In the genomic region with DNA sequence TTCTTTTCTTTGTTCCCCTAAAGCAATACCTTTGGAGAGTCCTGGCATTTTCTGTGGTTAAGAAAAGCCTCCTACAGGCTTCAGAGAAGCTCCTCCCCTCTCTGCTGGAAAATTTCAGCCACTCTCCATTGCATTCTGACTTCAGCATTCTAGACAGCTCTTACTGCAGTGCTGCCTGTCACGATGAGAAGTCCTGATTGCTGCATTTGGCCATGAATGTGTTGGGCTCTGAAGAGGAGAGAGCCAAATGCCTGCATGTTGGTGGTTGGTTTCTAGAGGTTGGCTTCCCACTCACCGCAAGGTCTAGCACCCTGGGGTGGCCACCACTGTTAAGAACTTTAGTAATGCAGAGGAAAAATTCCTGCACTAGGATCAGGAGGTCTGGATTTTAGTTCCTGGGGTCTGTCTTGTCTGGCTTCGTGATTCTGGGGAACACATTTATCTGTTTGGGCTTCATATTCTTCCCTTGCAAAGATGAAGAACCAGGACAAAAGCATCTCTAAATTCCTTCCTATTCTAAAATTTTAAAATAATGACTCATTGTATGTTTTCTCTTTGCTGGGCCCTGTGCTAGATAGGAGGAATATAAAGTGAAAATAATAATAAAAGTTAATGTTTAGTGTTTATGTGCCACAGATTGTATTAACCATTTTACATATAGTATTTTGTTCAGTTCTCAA, we compare ENCODE assay signal across 13 cellular contexts. TPM values are rescaled to one million over a fixed set of nuclear protein-coding genes. Genes with fewer than 3 reads are reported as not detected.
A peak's percentile ranks its signal among the peaks of the same experiment; 100 is the strongest.
DNase-seq lines count a peak whose midpoint lies in the region; ATAC-seq, FAIRE-seq and TF ChIP-seq lines count a peak whose summit lies in the region.
"Had no signal": no experiment of that assay in that cellular context is flagged by ENCODE, and none has a peak within 500 bp of the region (broad histone marks: within the 10 kb centered on the region; RNA-seq: fewer than 3 reads in every experiment).

No MANE protein-coding gene starts in this region.

- 61% methylated on average over 3 of the region's 3 CpGs for WGBS in right cardiac atrium
- WGBS in trophoblast cell (ENCODE audit: extremely low coverage, insufficient coverage, insufficient read length), result no CpG with 5 or more reads among the region's 3 CpGs
- WGBS in transverse colon (ENCODE audit: low coverage in 1 of 2), 2 donors, result 78 to 81% methylated on average over 1 to 3 of the region's 3 CpGs

- H3K79me1 ChIP-seq in trophoblast cell (ENCODE audit: low read length), result peaks cover 3% of the 10 kb centered on the region

- in situ Hi-C loops in transverse colon (cut with MboI; ENCODE audit: low pct_ligation_motif_present in 1 of 4, low pct_unique_long_range_greater_than_20kb in 1 of 4, low sequenced_read_pairs in 3 of 4), result no loop called here

- H4K8ac ChIP-seq in trophoblast cell (ENCODE audit: low read depth, low read length), result peak overlapping the region; percentile 13

- H4K91ac ChIP-seq in trophoblast cell (ENCODE audit: low read depth, low read length), result no peak overlapping the region

- DNase-seq in H54 (ENCODE audit: insufficient read length, low spot score) (peak; percentile 8), right cardiac atrium (no peak), trophoblast cell (peak in 1 of 2 donors; percentile 9), transverse colon (no peak)
- DNase-seq in activated CD4-positive, CD25-positive, alpha-beta regulatory T cell treated with anti-CD3 and anti-CD28 coated beads, Interleukin-2, amount 50 U/mL, for 72 hours, result no peak
- DNase-seq: activated CD4-positive, CD25-positive, alpha-beta regulatory T cell; CD8-positive, alpha-beta memory T cell; mucosa of descending colon had no signal

- no peak overlapping the region for H2AFZ ChIP-seq in trophoblast cell (ENCODE audit: insufficient read depth, low read length, poor library complexity)

- no peak for TF ChIP-seq EP300 in transverse colon (IDR thresholded peaks at IDR 0.05; ENCODE audit: low read depth)

- H2BK5ac ChIP-seq in trophoblast cell (ENCODE audit: low read depth, low read length, poor library complexity), result peak overlapping the region; percentile 75

- H3K27ac ChIP-seq in angular gyrus (ENCODE audit: low read depth, low read length), result peak overlapping the region; percentile 42
- peak overlapping the region; percentile 52 for H3K27ac ChIP-seq in right cardiac atrium (ENCODE audit: low read length)
- peak overlapping the region; percentile 68 for H3K27ac ChIP-seq in trophoblast cell (ENCODE audit: low read depth, low read length)
- no peak overlapping the region for H3K27ac ChIP-seq in transverse colon

- H2BK12ac ChIP-seq in trophoblast cell (ENCODE audit: low read length), result no peak overlapping the region

- no peak for FAIRE-seq in H54 (lab: Jason Lieb, UNC)
- FAIRE-seq: colon, frontal cortex had no signal

- no peak overlapping the region for H4K12ac ChIP-seq in trophoblast cell (ENCODE audit: low read depth, low read length)

- H3K9me3 ChIP-seq in right cardiac atrium (ENCODE audit: control insufficient read depth, low read length), result no peaks in the 10 kb centered on the region
- H3K9me3 ChIP-seq in trophoblast cell (ENCODE audit: insufficient read depth, low read depth, low read length), result no peaks in the 10 kb centered on the region
- no peaks in the 10 kb centered on the region for H3K9me3 ChIP-seq in transverse colon
- H3K9me3 ChIP-seq: mucosa of descending colon had no signal

- H3K14ac ChIP-seq in trophoblast cell (ENCODE audit: low read length), result peak overlapping the region; percentile 29

- H3K4me3 ChIP-seq in right cardiac atrium (ENCODE audit: low read length), result no peak overlapping the region
- H3K4me3 ChIP-seq in trophoblast cell (ENCODE audit: low read depth, low read length), result no peak overlapping the region
- H3K4me3 ChIP-seq in transverse colon, result no peak overlapping the region
- H3K4me3 ChIP-seq: mucosa of descending colon had no signal

- intact Hi-C loops in right cardiac atrium (cut with DNase I), result no loop called here
- intact Hi-C loops in transverse colon (cut with DNase I; ENCODE audit: low total_unique reads), result no loop called here

- TF ChIP-seq CTCF in transverse colon (IDR thresholded peaks at IDR 0.05), result no peak

- H3K4ac ChIP-seq in trophoblast cell (ENCODE audit: low read depth, low read length), result no peak overlapping the region

- ATAC-seq in right cardiac atrium (peak in 1 of 2 donors; percentile 26), HG03439 (IDR thresholded peaks at IDR 0.05; ENCODE audit: unreplicated experiment) (no peak), HG03039 (IDR thresholded peaks at IDR 0.05; ENCODE audit: unreplicated experiment) (no peak)
- ATAC-seq: mucosa of descending colon had no signal

- H3K9ac ChIP-seq in trophoblast cell (ENCODE audit: low read length), result no peak overlapping the region

- no peak overlapping the region for H3K23ac ChIP-seq in trophoblast cell (ENCODE audit: low read length)

- H3K27me3 ChIP-seq in right cardiac atrium (ENCODE audit: control insufficient read depth, insufficient read depth), result no peaks in the 10 kb centered on the region
- H3K27me3 ChIP-seq in trophoblast cell (ENCODE audit: insufficient read depth, low read length), result no peaks in the 10 kb centered on the region
- no peaks in the 10 kb centered on the region for H3K27me3 ChIP-seq in transverse colon

- peak overlapping the region; percentile 55 for H2BK120ac ChIP-seq in trophoblast cell (ENCODE audit: insufficient read depth, low read length, poor library complexity)

- peak overlapping the region; percentile 14 for H3K4me2 ChIP-seq in trophoblast cell (ENCODE audit: low read length)

- TF ChIP-seq POLR2A in H54 (IDR thresholded peaks at IDR 0.05; ENCODE audit: low read depth, low read length) (no peak), transverse colon (IDR thresholded peaks at IDR 0.05) (no peak)

- no peak overlapping the region for H3K18ac ChIP-seq in trophoblast cell (ENCODE audit: low read length)

- no peak overlapping the region for H2AK5ac ChIP-seq in trophoblast cell (ENCODE audit: low read length)

- peaks cover 3% of the 10 kb centered on the region for H3K4me1 ChIP-seq in right cardiac atrium (ENCODE audit: control insufficient read depth, insufficient read depth, low read length)
- peaks cover 3% of the 10 kb centered on the region in 2 experiments for H3K4me1 ChIP-seq in trophoblast cell (ENCODE audit: control insufficient read depth in 1 of 2, insufficient read depth in 2 of 2, low read length in 2 of 2)
- H3K4me1 ChIP-seq in transverse colon, result peaks cover 0 to 5% (median 0%) of the 10 kb centered on the region in 4 donors

- peaks cover 0 to 2% of the 10 kb centered on the region in 2 experiments for H3K36me3 ChIP-seq in trophoblast cell (ENCODE audit: control insufficient read depth in 1 of 2, insufficient read depth in 2 of 2, low read length in 2 of 2)
- peaks cover 0 to 18% (median 7%) of the 10 kb centered on the region in 4 donors for H3K36me3 ChIP-seq in transverse colon

- no peaks in the 10 kb centered on the region for H3K79me2 ChIP-seq in trophoblast cell (ENCODE audit: control insufficient read depth, insufficient read depth, low read length, poor library complexity)

RNA-seq across cellular contexts. Expression of gene COA4, which starts 38.1 kb away (rescaled TPM):
- 10 to 100 TPM; 63.9 to 71.8 (median 65.3) TPM for total RNA-seq in right cardiac atrium
- 97.9 TPM for polyA plus RNA-seq in right cardiac atrium
- 95.9 TPM in 2 replicates for polyA plus RNA-seq in trophoblast cell (2013)
- total RNA-seq in transverse colon, result 10 to 100 TPM; 26.3 to 92.8 (median 74.4) TPM

RNA-seq across cellular contexts. Expression of gene PAAF1, which starts 38.2 kb away (rescaled TPM):
- total RNA-seq in right cardiac atrium (10 to 100 TPM; 13.9 to 22.8 (median 18.7) TPM), transverse colon (10 to 100 TPM in 2 of 4 donors, 1 to 10 TPM in 1, under 1 TPM in 1; 0.37 to 10.5 (median 6.4) TPM)
- polyA plus RNA-seq in right cardiac atrium, result 12.7 TPM
- polyA plus RNA-seq in trophoblast cell (2013), result 16.8 and 18.9 TPM in 2 replicates

RNA-seq across cellular contexts. Expression of gene MRPL48, which starts 50.9 kb away (rescaled TPM):
- 10 to 100 TPM; 36.3 to 47.2 (median 37.4) TPM for total RNA-seq in right cardiac atrium
- 53.1 TPM for polyA plus RNA-seq in right cardiac atrium
- 55.2 and 56.9 TPM in 2 replicates for polyA plus RNA-seq in trophoblast cell (2013)
- 10 to 100 TPM in 3 of 4 donors, not detected in 1; 10.5 to 21.1 (median 21.0) TPM for total RNA-seq in transverse colon

Comparison
In these comparisons a context has a peak if more than half of its experiments do, and no peak if none do; other contexts are left out.
1. H3K27ac ChIP-seq: peak in angular gyrus (single experiment), right cardiac atrium (single experiment) and trophoblast cell (single experiment); none in transverse colon (0 of 4).